Comparison of ENCODE assay signal across 24 cellular contexts in genomic region chr9:120312031-120312430, GRCh38.
"Had no signal": no experiment of that assay in that cellular context is flagged by ENCODE, and none has a peak within 500 bp of the region (broad histone marks: within the 10 kb centered on the region; RNA-seq: fewer than 3 reads in every experiment).

No MANE protein-coding gene starts in this region.

- H3K9me3 ChIP-seq: colonic mucosa had no signal

- DNase-seq: activated CD4-positive, alpha-beta memory T cell treated with anti-CD3 and anti-CD28 coated beads for 36 hours; activated CD4-positive, alpha-beta T cell treated with anti-CD3 and anti-CD28 coated beads for 36 hours; activated CD4-positive, alpha-beta T cell treated with anti-CD3 and anti-CD28 coated beads, Interleukin-2, amount 10 ng/mL, durations not matched to agents 24 days and 14 days; activated CD4-positive, CD25-positive, alpha-beta regulatory T cell; activated CD4-positive, CD25-positive, alpha-beta regulatory T cell treated with anti-CD3 and anti-CD28 coated beads, Interleukin-2, amount 50 U/mL, for 72 hours; activated CD8-positive, alpha-beta memory T cell treated with anti-CD3 and anti-CD28 coated beads, Interleukin-2, amount 50 U/mL, for 48 hours; activated gamma-delta T cell; activated naive CD4-positive, alpha-beta T cell; activated naive CD4-positive, alpha-beta T cell treated with anti-CD3 and anti-CD28 coated beads, Interleukin-2, amount 10 ng/mL, durations not matched to agents 7 days and 5 days; activated naive CD8-positive, alpha-beta T cell treated with anti-CD3 and anti-CD28 coated beads, Interleukin-2, amount 10 ng/mL, durations not matched to agents 7 days and 5 days; activated T-cell treated with anti-CD3 and anti-CD28 coated beads for 4 hours; activated T-cell treated with anti-CD3 and anti-CD28 coated beads, Interleukin-2, amount 50 U/mL, for 24 hours; activated T-cell treated with anti-CD3 and anti-CD28 coated beads, Interleukin-2, amount 50 U/mL, for 72 hours; central memory CD4-positive, alpha-beta T cell; cerebellar nuclear complex; colonic mucosa; effector memory CD4-positive, alpha-beta T cell; endodermal cell; foreskin fibroblast had no signal

- H3K36me3 ChIP-seq: ascending aorta, breast epithelium, cardiac muscle cell, colonic mucosa had no signal

- ATAC-seq: activated CD4-positive, alpha-beta T cell treated with anti-CD3 and anti-CD28 coated beads for 36 hours; activated naive CD4-positive, alpha-beta T cell treated with anti-CD3 and anti-CD28 coated beads, Interleukin-2, amount 50 U/mL, for 72 hours; activated T-cell treated with anti-CD3 and anti-CD28 coated beads, Interleukin-2, amount 50 U/mL, for 72 hours; esophagus mucosa had no signal

- H3K27ac ChIP-seq: ascending aorta, breast epithelium, cardiac muscle cell, colonic mucosa had no signal

- H3K27me3 ChIP-seq: ascending aorta, breast epithelium, cardiac muscle cell, colonic mucosa had no signal

- H3K4me3 ChIP-seq: ascending aorta, breast epithelium, cardiac muscle cell, colonic mucosa had no signal

- H3K4me1 ChIP-seq: ascending aorta, breast epithelium, colonic mucosa had no signal
